ENCODE assay signal across 32 cellular contexts in the genomic region with DNA sequence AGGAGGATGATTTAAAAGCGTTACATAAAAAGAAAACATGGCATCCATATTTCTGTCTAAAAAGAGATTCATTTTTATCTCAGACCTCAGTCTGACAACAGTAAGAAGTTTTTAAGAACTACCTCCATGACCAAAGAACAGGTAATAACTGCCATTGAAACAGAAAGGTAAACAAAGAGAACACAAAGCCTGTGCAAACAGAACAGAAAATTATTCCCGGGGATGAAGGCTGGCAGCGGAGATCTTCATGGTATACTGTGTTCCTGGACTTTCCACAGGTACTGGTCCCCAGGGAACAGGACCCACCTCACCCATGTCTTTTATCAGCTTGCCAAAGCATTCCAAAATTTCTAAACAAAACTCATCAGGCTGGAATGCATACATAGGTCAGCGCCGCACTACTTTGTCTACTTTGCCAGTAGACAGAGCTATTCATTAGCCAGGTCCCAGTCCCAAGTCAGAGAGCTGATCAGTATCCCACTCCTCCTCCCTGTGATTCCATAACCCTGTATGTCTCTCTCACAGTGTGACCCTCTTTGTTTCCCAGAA.
DNase-seq lines count a peak whose midpoint lies in the region; ATAC-seq, FAIRE-seq and TF ChIP-seq lines count a peak whose summit lies in the region.
"Had no signal": no experiment of that assay in that cellular context is flagged by ENCODE, and none has a peak within 500 bp of the region (broad histone marks: within the 10 kb centered on the region; RNA-seq: fewer than 3 reads in every experiment).

No MANE protein-coding gene starts in this region.

- TF ChIP-seq POLR2A in GM12891 (IDR thresholded peaks at IDR 0.05; ENCODE audit: low read depth, low read length), result no peak

- no peak overlapping the region for H3K4me2 ChIP-seq in smooth muscle cell

- H2AFZ ChIP-seq in smooth muscle cell (ENCODE audit: low read depth), result no peak overlapping the region

- no peaks in the 10 kb centered on the region for H3K9me3 ChIP-seq in smooth muscle cell (replicated peaks; ENCODE audit: low read depth)
- H3K9me3 ChIP-seq: BE2C, esophagus muscularis mucosa, HAP-1, thyroid gland had no signal

- H4K20me1 ChIP-seq in smooth muscle cell (ENCODE audit: low read depth), result no peaks in the 10 kb centered on the region

- no peaks in the 10 kb centered on the region for H3K36me3 Mint-ChIP-seq in activated CD8-positive, alpha-beta memory T cell treated with anti-CD3 and anti-CD28 coated beads, Interleukin-2, amount 10 ng/mL, durations not matched to agents 7 days and 5 days
- H3K36me3 Mint-ChIP-seq: activated naive CD4-positive, alpha-beta T cell treated with anti-CD3 and anti-CD28 coated beads, Interleukin-2, amount 50 U/mL, for 24 hours; CD8-positive, alpha-beta memory T cell had no signal

- H3K79me2 ChIP-seq in smooth muscle cell (ENCODE audit: low read depth), result no peaks in the 10 kb centered on the region

- no peak for FAIRE-seq in GM12891 (lab: Jason Lieb, UNC)
- FAIRE-seq: GM18507, K562 had no signal

- no peaks in the 10 kb centered on the region for H3K4me1 Mint-ChIP-seq in activated CD8-positive, alpha-beta memory T cell treated with anti-CD3 and anti-CD28 coated beads, Interleukin-2, amount 10 ng/mL, durations not matched to agents 7 days and 5 days
- H3K4me1 Mint-ChIP-seq: activated naive CD4-positive, alpha-beta T cell treated with anti-CD3 and anti-CD28 coated beads, Interleukin-2, amount 50 U/mL, for 24 hours; CD8-positive, alpha-beta memory T cell had no signal

- CTCF ChIA-PET in activated CD8-positive, alpha-beta memory T cell treated with anti-CD3 and anti-CD28 coated beads, Interleukin-2, amount 10 ng/mL, durations not matched to agents 7 days and 5 days (lab: Charles Lee), result no interaction called here

- H3K27me3 ChIP-seq in smooth muscle cell (ENCODE audit: low read depth), result no peaks in the 10 kb centered on the region
- H3K27me3 ChIP-seq: BE2C, esophagus muscularis mucosa, foreskin keratinocyte, thyroid gland had no signal

- no peak overlapping the region for H3K4me3 Mint-ChIP-seq in activated CD8-positive, alpha-beta memory T cell treated with anti-CD3 and anti-CD28 coated beads, Interleukin-2, amount 10 ng/mL, durations not matched to agents 7 days and 5 days
- H3K4me3 Mint-ChIP-seq: activated CD8-positive, alpha-beta T cell treated with anti-CD3 and anti-CD28 coated beads for 36 hours; activated naive CD4-positive, alpha-beta T cell treated with anti-CD3 and anti-CD28 coated beads, Interleukin-2, amount 50 U/mL, for 24 hours; CD8-positive, alpha-beta memory T cell; naive thymus-derived CD4-positive, alpha-beta T cell had no signal

- no peak for ATAC-seq in activated CD8-positive, alpha-beta memory T cell treated with anti-CD3 and anti-CD28 coated beads, Interleukin-2, amount 10 ng/mL, durations not matched to agents 7 days and 5 days
- no peak for ATAC-seq in HG03521 (IDR thresholded peaks at IDR 0.05; ENCODE audit: unreplicated experiment)
- ATAC-seq: activated CD8-positive, alpha-beta T cell treated with anti-CD3 and anti-CD28 coated beads for 36 hours; foreskin keratinocyte; K562; naive thymus-derived CD4-positive, alpha-beta T cell; SK-N-SH treated with all-trans-retinoic acid at 6 μM for 48 hours; stimulated activated naive CD8-positive, alpha-beta T cell treated with anti-CD3 and anti-CD28 coated beads, Interleukin-15, Interleukin-2, amounts not matched to agents 100 U/mL and 50 U/mL, for 24 hours had no signal

- H3K36me3 ChIP-seq in smooth muscle cell (ENCODE audit: low read depth), result no peaks in the 10 kb centered on the region
- H3K36me3 ChIP-seq: BE2C, esophagus muscularis mucosa, HAP-1, thyroid gland had no signal

- no peak for TF ChIP-seq CTCF in smooth muscle cell (IDR thresholded peaks at IDR 0.05; ENCODE audit: borderline replicate concordance, insufficient read depth, poor library complexity, severe bottlenecking)

- no peak overlapping the region for H3K27ac Mint-ChIP-seq in activated CD8-positive, alpha-beta memory T cell treated with anti-CD3 and anti-CD28 coated beads, Interleukin-2, amount 10 ng/mL, durations not matched to agents 7 days and 5 days
- H3K27ac Mint-ChIP-seq: activated CD8-positive, alpha-beta T cell treated with anti-CD3 and anti-CD28 coated beads for 36 hours; activated naive CD4-positive, alpha-beta T cell treated with anti-CD3 and anti-CD28 coated beads, Interleukin-2, amount 50 U/mL, for 24 hours; activated T-helper 2 cell treated with anti-CD3 and anti-CD28 coated beads, Interferon-gamma antibody, Interleukin-2, Interleukin-4, amounts not matched to agents 10 μg/mL and 5 μg/mL and 100 μg/mL, durations not matched to agents 14 hours and 24 hours and 36 hours; CD8-positive, alpha-beta memory T cell had no signal

- 84% methylated on average over 5 of the region's 5 CpGs for WGBS in smooth muscle cell (ENCODE audit: low lambda C conversion rate)

- H3K4me3 ChIP-seq in smooth muscle cell, result no peak overlapping the region
- H3K4me3 ChIP-seq: coronary artery, esophagus muscularis mucosa, HAP-1, K562, thyroid gland had no signal

- no peaks in the 10 kb centered on the region for H3K27me3 Mint-ChIP-seq in activated CD8-positive, alpha-beta memory T cell treated with anti-CD3 and anti-CD28 coated beads, Interleukin-2, amount 10 ng/mL, durations not matched to agents 7 days and 5 days
- H3K27me3 Mint-ChIP-seq: activated CD8-positive, alpha-beta T cell treated with anti-CD3 and anti-CD28 coated beads for 36 hours; activated naive CD4-positive, alpha-beta T cell treated with anti-CD3 and anti-CD28 coated beads, Interleukin-2, amount 50 U/mL, for 24 hours; CD8-positive, alpha-beta memory T cell had no signal

- no peaks in the 10 kb centered on the region for H3F3A ChIP-seq in smooth muscle cell (ENCODE audit: low read depth)

- DNase-seq in NCI-H510A treated with DMSO at 0.1 percent for 48 hours (lab: John Stamatoyannopoulos, UW) (peak; percentile 47), NCI-H510A (lab: John Stamatoyannopoulos, UW) (no peak), NCI-H69 (lab: John Stamatoyannopoulos, UW) (peak; percentile 94), glomerular visceral epithelial cell (ENCODE audit: extremely low spot score) (peak; percentile 63), smooth muscle cell (lab: John Stamatoyannopoulos, UW; ENCODE audit: unreplicated experiment) (no peak), GM12891 (ENCODE audit: insufficient read length, low spot score) (no peak)
- no peak for DNase-seq in activated CD8-positive, alpha-beta memory T cell treated with anti-CD3 and anti-CD28 coated beads, Interleukin-2, amount 10 ng/mL, durations not matched to agents 7 days and 5 days
- DNase-seq: activated CD4-positive, CD25-positive, alpha-beta regulatory T cell treated with anti-CD3 and anti-CD28 coated beads, Interleukin-2, amount 50 U/mL, for 72 hours; activated CD8-positive, alpha-beta T cell treated with anti-CD3 and anti-CD28 coated beads for 36 hours; anterior cingulate cortex; BE2C; CD8-positive, alpha-beta memory T cell; DND-41; effector memory CD4-positive, alpha-beta T cell; MM.1S; naive thymus-derived CD4-positive, alpha-beta T cell; NCI-H1436; NCI-H524 treated with DMSO at 0.1 percent for 48 hours; occipital lobe; stimulated activated naive CD8-positive, alpha-beta T cell treated with anti-CD3 and anti-CD28 coated beads, Interleukin-15, Interleukin-2, amounts not matched to agents 100 U/mL and 50 U/mL, for 24 hours; T-helper 2 cell; thyroid gland had no signal

- peak overlapping the region; percentile 50 for H3K27ac ChIP-seq in smooth muscle cell (ENCODE audit: low read depth)
- H3K27ac ChIP-seq: coronary artery, esophagus muscularis mucosa, foreskin keratinocyte, thyroid gland had no signal

- H3K9me3 Mint-ChIP-seq in activated CD8-positive, alpha-beta memory T cell treated with anti-CD3 and anti-CD28 coated beads, Interleukin-2, amount 10 ng/mL, durations not matched to agents 7 days and 5 days (ENCODE audit: low read depth), result no peaks in the 10 kb centered on the region

- no peak overlapping the region for H3K9ac ChIP-seq in smooth muscle cell (ENCODE audit: low read depth)

- H3K4me1 ChIP-seq in smooth muscle cell (ENCODE audit: low read depth), result no peaks in the 10 kb centered on the region
- H3K4me1 ChIP-seq: BE2C, esophagus muscularis mucosa, foreskin keratinocyte, HAP-1, thyroid gland had no signal

TF ChIP-seq in GM12891, 5 proteins besides CTCF, POLR2A, EP300 and RAD21:
- TF ChIP-seq POLR2AphosphoS5 (IDR thresholded peaks at IDR 0.05; ENCODE audit: low read depth, low read length) (no peak), PAX5 (IDR thresholded peaks at IDR 0.05; ENCODE audit: insufficient read depth, low read length, severe bottlenecking) (no peak), TAF1 (IDR thresholded peaks at IDR 0.05; ENCODE audit: low read depth, low read length) (no peak), SPI1 (IDR thresholded peaks at IDR 0.05; ENCODE audit: low read depth, low read length) (no peak), POU2F2 (IDR thresholded peaks at IDR 0.05; ENCODE audit: low read depth, low read length) (no peak)
TF ChIP-seq in GM12891: peak in this region for 0.

Comparison
In these comparisons a context has a peak if more than half of its experiments do, and no peak if none do; other contexts are left out.
1. DNase-seq: peak in NCI-H510A treated with DMSO at 0.1 percent for 48 hours (single experiment), NCI-H69 (single experiment) and glomerular visceral epithelial cell (single experiment); none in NCI-H510A (single experiment), smooth muscle cell (single experiment), GM12891 (single experiment) and activated CD8-positive, alpha-beta memory T cell treated with anti-CD3 and anti-CD28 coated beads, Interleukin-2, amount 10 ng/mL, durations not matched to agents 7 days and 5 days (single experiment).